7 cellular contexts compared by ENCODE assay signal in the genomic region with DNA sequence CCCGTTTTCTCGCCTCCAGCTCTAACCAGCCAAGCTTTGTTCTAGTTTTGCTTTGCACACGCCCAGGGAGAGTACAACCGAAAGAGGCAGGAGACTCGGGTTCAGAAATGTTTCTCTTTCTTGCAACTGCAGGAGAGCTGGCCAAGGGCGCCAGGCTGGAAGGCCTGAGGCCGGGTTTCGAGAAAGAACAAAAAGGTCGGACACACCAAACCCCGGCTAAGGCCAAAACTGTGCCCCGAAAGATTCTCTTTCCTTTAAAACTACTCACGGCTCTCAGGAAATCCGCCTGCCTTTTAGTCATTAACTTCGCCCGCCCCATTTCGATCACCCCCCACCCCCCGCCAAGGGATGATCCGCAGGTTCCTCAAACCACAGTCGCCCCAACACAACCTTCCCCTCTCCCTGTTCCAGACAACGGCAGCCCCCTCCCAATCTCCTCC. TPM values are rescaled to one million over a fixed set of nuclear protein-coding genes. Genes with fewer than 3 reads are reported as not detected.
DNase-seq lines count a peak whose midpoint lies in the region; FAIRE-seq and TF ChIP-seq lines count a peak whose summit lies in the region.

No MANE protein-coding gene starts in this region.

- peak overlapping the region; percentile 93 for H3K9ac ChIP-seq in endothelial cell of umbilical vein (replicated peaks; ENCODE audit: extremely low read depth, insufficient read depth, low read length)

- POLR2A ChIA-PET in endothelial cell of umbilical vein (lab: Charles Lee): interaction anchor here (0.7 to 2.1 kb wide), 10 partner anchors 9 to 337 kb away, joined by 3 to 10 read pairs (median 3); no protein-coding TSS in a partner anchor

- peak overlapping the region; percentile 84 for H3K4me3 ChIP-seq in HFF-Myc (replicated peaks; ENCODE audit: low read depth, low read length)
- H3K4me3 ChIP-seq in endothelial cell of umbilical vein (replicated peaks in 1 of 3; ENCODE audit: insufficient read depth in 1 of 3, low read depth in 1 of 3, low read length in 3 of 3): peak overlapping the region; percentile 90 to 99 (median 97)

- in situ Hi-C loops in GM13977 (cut with MboI; ENCODE audit: low pct_unique_long_range_greater_than_20kb, low sequenced_read_pairs, unreplicated experiment): no loop called here

- H2AFZ ChIP-seq in endothelial cell of umbilical vein (ENCODE audit: low read depth, low read length): no peak overlapping the region

- intact Hi-C loops in endothelial cell of umbilical vein (cut with micrococcal nuclease): loop anchor here (1.0 to 5.0 kb wide), 10 partner anchors 14 to 298 kb away; partner anchors contain the start of genes AP3S1, ATG12 and TMED7

- H3K9me1 ChIP-seq in endothelial cell of umbilical vein (replicated peaks; ENCODE audit: control insufficient read depth, extremely low read depth, insufficient read depth, low read length): no peaks in the 10 kb centered on the region

- TF ChIP-seq CTCF in GM13977 (IDR thresholded peaks at IDR 0.05; ENCODE audit: extremely low read depth, insufficient read depth, missing control alignments): no peak
- no peak for TF ChIP-seq CTCF in HFF-Myc (IDR thresholded peaks at IDR 0.05; ENCODE audit: low read depth, low read length, missing control alignments)
- TF ChIP-seq CTCF in endothelial cell of umbilical vein (IDR thresholded peaks at IDR 0.05; ENCODE audit: extremely low read depth in 1 of 2, insufficient read depth in 1 of 2, low read depth in 1 of 2, low read length in 2 of 2): no peak

- peak; percentile 44 for DNase-seq in GM13977 (ENCODE audit: low spot score)
- no peak for DNase-seq in HFF-Myc (ENCODE audit: extremely low read depth, low read depth)
- peak; percentile 49 for DNase-seq in NCI-H2029 (lab: John Stamatoyannopoulos, UW)
- DNase-seq in activated CD8-positive, alpha-beta memory T cell treated with anti-CD3 and anti-CD28 coated beads for 48 hours (ENCODE audit: low read depth in 2 of 3, low spot score in 2 of 3): peak; percentile 20 to 25 (median 22)
- DNase-seq in endothelial cell of umbilical vein (ENCODE audit: low read depth, low spot score): peak; percentile 65
- DNase-seq in midbrain (lab: John Stamatoyannopoulos, UW): peak; percentile 54
- peak; percentile 30 for DNase-seq in stimulated activated CD8-positive, alpha-beta memory T cell treated with anti-CD3 and anti-CD28 coated beads, Interleukin-4, amount 100 ng/mL, for 24 hours (ENCODE audit: low read depth)

- peaks cover 25% of the 10 kb centered on the region for H3K4me1 ChIP-seq in endothelial cell of umbilical vein (ENCODE audit: control insufficient read depth, extremely low read depth, insufficient read depth, low read length)

- no TSS peak for BruUV-seq in endothelial cell of umbilical vein (replicated peaks; lab: Mats Ljungman, UMichigan)

- H3K27ac ChIP-seq in endothelial cell of umbilical vein (ENCODE audit: insufficient read depth, low read depth, low read length): peak overlapping the region; percentile 89

- no peaks in the 10 kb centered on the region for H3K9me3 ChIP-seq in endothelial cell of umbilical vein (replicated peaks; ENCODE audit: control insufficient read depth, insufficient read depth, low read length)

- H3K79me2 ChIP-seq in endothelial cell of umbilical vein (ENCODE audit: control insufficient read depth, insufficient read depth, low read length): peaks cover 50% of the 10 kb centered on the region

- peaks cover 0 to 6% of the 10 kb centered on the region in 2 experiments for H3K36me3 ChIP-seq in endothelial cell of umbilical vein (ENCODE audit: control insufficient read depth in 2 of 2, extremely low read depth in 1 of 2, insufficient read depth in 2 of 2, low read length in 2 of 2)

- H3K4me2 ChIP-seq in endothelial cell of umbilical vein (ENCODE audit: insufficient read depth, low read length): peak overlapping the region; percentile 99

- H3K27me3 ChIP-seq in endothelial cell of umbilical vein (ENCODE audit: control insufficient read depth in 2 of 2, insufficient read depth in 2 of 2, low read length in 2 of 2): no peaks in the 10 kb centered on the region

- CTCF ChIA-PET in endothelial cell of umbilical vein (lab: Charles Lee): interaction anchor here (0.7 to 5.5 kb wide), 11 partner anchors 9 to 234 kb away, joined by 3 to 45 read pairs (median 4); no protein-coding TSS in a partner anchor

- peaks cover 29% of the 10 kb centered on the region for H4K20me1 ChIP-seq in endothelial cell of umbilical vein (replicated peaks; ENCODE audit: control insufficient read depth, extremely low read depth, insufficient read depth, low read length)

- peak; percentile 33 for TF ChIP-seq POLR2A in endothelial cell of umbilical vein (IDR thresholded peaks at IDR 0.05; ENCODE audit: low read depth, low read length)

- no peak for FAIRE-seq in endothelial cell of umbilical vein (lab: Jason Lieb, UNC)

- dilution Hi-C loops in endothelial cell of umbilical vein (cut with MboI; ENCODE audit: extremely low pct_ligation_motif_present, low sequenced_read_pairs): loop anchor here (25.0 kb wide), 1 partner anchor 232 kb away; no protein-coding TSS in a partner anchor

TF ChIP-seq in endothelial cell of umbilical vein, 7 proteins besides CTCF, POLR2A, EP300 and RAD21:
- TF ChIP-seq POLR2AphosphoS5 (IDR thresholded peaks at IDR 0.05; ENCODE audit: insufficient read depth, low read depth, low read length): no peak
- TF ChIP-seq MAX (IDR thresholded peaks at IDR 0.05; ENCODE audit: insufficient read depth, insufficient read length): no peak
- TF ChIP-seq MYC (IDR thresholded peaks at IDR 0.05; ENCODE audit: low read depth, low read length): no peak
- no peak for TF ChIP-seq FOS (IDR thresholded peaks at IDR 0.05; ENCODE audit: borderline replicate concordance, insufficient read depth, low read length)
- TF ChIP-seq EZH2 (IDR thresholded peaks at IDR 0.05; ENCODE audit: borderline replicate concordance, low read depth, low read length, severe bottlenecking): no peak

RNA-seq across cellular contexts. Expression of gene FEM1C, which starts 0.6 kb away (rescaled TPM):
- total RNA-seq in endothelial cell of umbilical vein: 16.0 and 16.7 TPM in 2 replicates
- polyA plus RNA-seq in endothelial cell of umbilical vein: 4.3 and 6.2 TPM in 2 replicates
- polyA plus RNA-seq in endothelial cell of umbilical vein (2011; cell fraction: cytosol; rRNA removed): 5.2 and 5.7 TPM in 2 replicates
- polyA plus RNA-seq in endothelial cell of umbilical vein (2011; cell fraction: nucleus; rRNA removed): 12.3 and 12.9 TPM in 2 replicates
- 8.5 and 9.9 TPM in 2 replicates for polyA plus RNA-seq in endothelial cell of umbilical vein (2012)
- polyA minus RNA-seq in endothelial cell of umbilical vein: 17.7 and 18.8 TPM in 2 replicates
- polyA minus RNA-seq in endothelial cell of umbilical vein (2011; cell fraction: cytosol; rRNA and poly(A)+ RNA removed): 7.0 TPM
- 26.9 and 32.2 TPM in 2 replicates for polyA minus RNA-seq in endothelial cell of umbilical vein (2011; cell fraction: nucleus; rRNA and poly(A)+ RNA removed)

RNA-seq across cellular contexts. Expression of gene TICAM2, which starts 58.3 kb away (rescaled TPM):
- total RNA-seq in endothelial cell of umbilical vein: 3.2 and 3.5 TPM in 2 replicates
- 0.10 and 0.18 TPM in 2 replicates for polyA plus RNA-seq in endothelial cell of umbilical vein
- polyA plus RNA-seq in endothelial cell of umbilical vein (2011; cell fraction: cytosol; rRNA removed): 0.06 and 0.30 TPM in 2 replicates
- polyA plus RNA-seq in endothelial cell of umbilical vein (2011; cell fraction: nucleus; rRNA removed): 0.11 and 0.22 TPM in 2 replicates
- polyA plus RNA-seq in endothelial cell of umbilical vein (2012): 1.3 and 2.5 TPM in 2 replicates
- 0.13 TPM in 1 of 2 replicates, not detected in the other for polyA minus RNA-seq in endothelial cell of umbilical vein
- not detected for polyA minus RNA-seq in endothelial cell of umbilical vein (2011; cell fraction: cytosol; rRNA and poly(A)+ RNA removed)
- 0.63 and 0.77 TPM in 2 replicates for polyA minus RNA-seq in endothelial cell of umbilical vein (2011; cell fraction: nucleus; rRNA and poly(A)+ RNA removed)
